Comparison of ENCODE assay signal across 10 cellular contexts in genomic region chr5:135031146-135031812, GRCh38. TPM values are rescaled to one million over a fixed set of nuclear protein-coding genes. Genes with fewer than 3 reads are reported as not detected.
DNase-seq lines count a peak whose midpoint lies in the region; ATAC-seq and TF ChIP-seq lines count a peak whose summit lies in the region.
"Had no signal": no experiment of that assay in that cellular context is flagged by ENCODE, and none has a peak within 500 bp of the region (broad histone marks: within the 10 kb centered on the region; RNA-seq: fewer than 3 reads in every experiment).

No MANE protein-coding gene starts in this region.

- no peak for TF ChIP-seq CTCF in VCaP (conservative IDR thresholded peaks at IDR 0.05)

- peak; percentile 17 for ATAC-seq in activated CD4-positive, alpha-beta T cell treated with anti-CD3 and anti-CD28 coated beads for 36 hours
- ATAC-seq in stimulated activated memory B cell treated with anti-CD40 and anti-IgM and Interleukin-4, amounts not matched to agents 10 μg/mL and 1 μg/mL and 100 μg/mL, for 72 hours: peak; percentile 13
- no peak for ATAC-seq in GM18519 (IDR thresholded peaks at IDR 0.05; ENCODE audit: low FRiP score, unreplicated experiment)
- ATAC-seq: right cardiac atrium had no signal

- peak overlapping the region; percentile 46 for H3K4me3 Mint-ChIP-seq in activated CD4-positive, alpha-beta T cell treated with anti-CD3 and anti-CD28 coated beads for 36 hours
- peak overlapping the region; percentile 10 for H3K4me3 Mint-ChIP-seq in stimulated activated memory B cell treated with anti-CD40 and anti-IgM and Interleukin-4, amounts not matched to agents 10 μg/mL and 1 μg/mL and 100 μg/mL, for 72 hours

- H3K27me3 Mint-ChIP-seq in activated CD4-positive, alpha-beta T cell treated with anti-CD3 and anti-CD28 coated beads for 36 hours: peaks cover 70% of the 10 kb centered on the region
- H3K27me3 Mint-ChIP-seq in stimulated activated memory B cell treated with anti-CD40 and anti-IgM and Interleukin-4, amounts not matched to agents 10 μg/mL and 1 μg/mL and 100 μg/mL, for 72 hours: peaks cover 91% of the 10 kb centered on the region

- intact Hi-C loops in activated CD4-positive, alpha-beta T cell treated with anti-CD3 and anti-CD28 coated beads for 36 hours (cut with DNase I, micrococcal nuclease): loop anchor here (5.0 to 10.0 kb wide), 2 partner anchors 116 to 161 kb away; no protein-coding TSS in a partner anchor

- no peaks in the 10 kb centered on the region for H3K9me3 ChIP-seq in iPS DF 6.9 (ENCODE audit: control insufficient read depth, insufficient read depth, low read length)

- DNase-seq in activated CD4-positive, alpha-beta T cell treated with anti-CD3 and anti-CD28 coated beads for 36 hours: peak; percentile 46
- DNase-seq in activated CD4-positive, alpha-beta T cell treated with anti-CD3 and anti-CD28 coated beads, Interleukin-2, amount 50 U/mL, for 1 hour: no peak
- DNase-seq in iPS DF 6.9 (ENCODE audit: low read depth, low spot score) (no peak), putamen (ENCODE audit: low spot score) (no peak), SHP77 (lab: John Stamatoyannopoulos, UW) (no peak)
- DNase-seq: 8988T had no signal

- peak overlapping the region; percentile 5; the same call in 1 of the 2 replicates for H3K4me3 ChIP-seq in iPS DF 6.9 (ENCODE audit: low read length)

- H3K27me3 ChIP-seq in iPS DF 6.9 (ENCODE audit: control insufficient read depth, insufficient read depth, low read length): peaks cover 84% of the 10 kb centered on the region

- H3K27ac ChIP-seq in VCaP: peak overlapping the region; percentile 95; the same call in 1 of the 2 replicates
- H3K27ac ChIP-seq in iPS DF 6.9 (ENCODE audit: low read length): no peak overlapping the region

- POLR2A ChIA-PET in activated CD4-positive, alpha-beta T cell treated with anti-CD3 and anti-CD28 coated beads for 36 hours (lab: Charles Lee): no interaction called here

- peaks cover 8% of the 10 kb centered on the region for H3K4me1 ChIP-seq in iPS DF 6.9 (ENCODE audit: control insufficient read depth, insufficient read depth, low read length)

- H3K27ac Mint-ChIP-seq in activated CD4-positive, alpha-beta T cell treated with anti-CD3 and anti-CD28 coated beads for 36 hours: no peak overlapping the region
- H3K27ac Mint-ChIP-seq in stimulated activated memory B cell treated with anti-CD40 and anti-IgM and Interleukin-4, amounts not matched to agents 10 μg/mL and 1 μg/mL and 100 μg/mL, for 72 hours: no peak overlapping the region

- CTCF ChIA-PET in activated CD4-positive, alpha-beta T cell treated with anti-CD3 and anti-CD28 coated beads for 36 hours (lab: Charles Lee): no interaction called here

- no CpG with 5 or more reads among the region's 52 CpGs for WGBS in iPS DF 6.9 (ENCODE audit: insufficient coverage, insufficient read length)

- H3K36me3 Mint-ChIP-seq in activated CD4-positive, alpha-beta T cell treated with anti-CD3 and anti-CD28 coated beads for 36 hours (ENCODE audit: low read depth): peaks cover 4% of the 10 kb centered on the region
- H3K36me3 Mint-ChIP-seq in stimulated activated memory B cell treated with anti-CD40 and anti-IgM and Interleukin-4, amounts not matched to agents 10 μg/mL and 1 μg/mL and 100 μg/mL, for 72 hours: peaks cover 8% of the 10 kb centered on the region

- H3K9me3 Mint-ChIP-seq in activated CD4-positive, alpha-beta T cell treated with anti-CD3 and anti-CD28 coated beads for 36 hours (ENCODE audit: low read depth): peaks cover 4% of the 10 kb centered on the region
- peaks cover 8% of the 10 kb centered on the region for H3K9me3 Mint-ChIP-seq in stimulated activated memory B cell treated with anti-CD40 and anti-IgM and Interleukin-4, amounts not matched to agents 10 μg/mL and 1 μg/mL and 100 μg/mL, for 72 hours

- H3K4me1 Mint-ChIP-seq in activated CD4-positive, alpha-beta T cell treated with anti-CD3 and anti-CD28 coated beads for 36 hours: peaks cover 35% of the 10 kb centered on the region
- peaks cover 49% of the 10 kb centered on the region for H3K4me1 Mint-ChIP-seq in stimulated activated memory B cell treated with anti-CD40 and anti-IgM and Interleukin-4, amounts not matched to agents 10 μg/mL and 1 μg/mL and 100 μg/mL, for 72 hours

- H3K36me3 ChIP-seq in iPS DF 6.9 (ENCODE audit: control insufficient read depth, insufficient read depth, low read length): no peaks in the 10 kb centered on the region

RNA-seq across cellular contexts. Expression of gene PITX1, which starts 2.7 kb away (rescaled TPM):
- under 1 TPM; 0.18 TPM for total RNA-seq in activated CD4-positive, alpha-beta T cell treated with anti-CD3 and anti-CD28 coated beads for 36 hours
